In genomic region chr9:33111621-33112020, GRCh38 we compare ENCODE assay signal across 2 cellular contexts.
TF ChIP-seq lines count a peak whose summit lies in the region.

No MANE protein-coding gene starts in this region.

TF ChIP-seq in HepG2, 621 proteins besides CTCF, POLR2A, EP300 and RAD21:
- TF ChIP-seq ZFP36 (IDR thresholded peaks at IDR 0.05; ENCODE audit: borderline replicate concordance, low read depth, low read length, partially characterized antibody) (no peak), RBM22 (optimal IDR thresholded peaks at IDR 0.05; ENCODE audit: low read length) (peak; percentile 25)

TF ChIP-seq in WTC11, 78 proteins besides CTCF, POLR2A, EP300 and RAD21:
- no peak for TF ChIP-seq IRF2 (CRISPR knock-in tag; IDR thresholded peaks at IDR 0.05; ENCODE audit: borderline replicate concordance, low read depth)
- peak; percentile 45; the same call in 1 of the 2 replicates for TF ChIP-seq PRDM15 (CRISPR knock-in tag; IDR thresholded peaks at IDR 0.05)
- no peak for TF ChIP-seq PRRX2 (CRISPR knock-in tag; IDR thresholded peaks at IDR 0.05)
- no peak for TF ChIP-seq IRF1 (CRISPR knock-in tag; IDR thresholded peaks at IDR 0.05)
- no peak for TF ChIP-seq MLX (CRISPR knock-in tag; IDR thresholded peaks at IDR 0.05)
- TF ChIP-seq NR3C1 (CRISPR knock-in tag; conservative IDR thresholded peaks at IDR 0.05; ENCODE audit: low read depth), result no peak
